ENCODE assay signal across 1 cellular context in genomic region chr2:66362651-66363050, GRCh38.
TF ChIP-seq lines count a peak whose summit lies in the region.

No MANE protein-coding gene starts in this region.

TF ChIP-seq in GM23338, 12 proteins besides CTCF, POLR2A, EP300 and RAD21 (continued from another document):
- TF ChIP-seq ZNF462 (CRISPR knock-in tag; IDR thresholded peaks at IDR 0.05) (no peak), ETS1 (IDR thresholded peaks at IDR 0.05) (no peak), REST (IDR thresholded peaks at IDR 0.05; ENCODE audit: unreplicated experiment) (no peak), POLR2AphosphoS5 (IDR thresholded peaks at IDR 0.05; ENCODE audit: low read depth) (no peak), NANOG (IDR thresholded peaks at IDR 0.05; ENCODE audit: borderline replicate concordance) (no peak), ZNF331 (CRISPR knock-in tag; IDR thresholded peaks at IDR 0.05; ENCODE audit: low read depth) (no peak), JUNB (IDR thresholded peaks at IDR 0.05; ENCODE audit: unreplicated experiment) (no peak), EZH2 (IDR thresholded peaks at IDR 0.05; ENCODE audit: low read depth, unreplicated experiment) (no peak), STAT1 (IDR thresholded peaks at IDR 0.05; ENCODE audit: unreplicated experiment) (no peak)
